Comparison of ENCODE assay signal across 1 cellular context in genomic region chr5:39256472-39256871, GRCh38.
TF ChIP-seq lines count a peak whose summit lies in the region.

No MANE protein-coding gene starts in this region.

TF ChIP-seq in WTC11, 78 proteins besides CTCF, POLR2A, EP300 and RAD21 (continued from another document):
- TF ChIP-seq ARID4B (CRISPR knock-in tag; IDR thresholded peaks at IDR 0.05; ENCODE audit: borderline replicate concordance) (no peak), PRDM15 (CRISPR knock-in tag; IDR thresholded peaks at IDR 0.05) (no peak), MLX (CRISPR knock-in tag; IDR thresholded peaks at IDR 0.05) (no peak)
- TF ChIP-seq, protein P1, sequence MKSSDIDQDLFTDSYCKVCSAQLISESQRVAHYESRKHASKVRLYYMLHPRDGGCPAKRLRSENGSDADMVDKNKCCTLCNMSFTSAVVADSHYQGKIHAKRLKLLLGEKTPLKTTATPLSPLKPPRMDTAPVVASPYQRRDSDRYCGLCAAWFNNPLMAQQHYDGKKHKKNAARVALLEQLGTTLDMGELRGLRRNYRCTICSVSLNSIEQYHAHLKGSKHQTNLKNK (CRISPR knock-in tag; IDR thresholded peaks at IDR 0.05) = no peak
TF ChIP-seq in WTC11: peak in this region for 0.
